In the genomic region with DNA sequence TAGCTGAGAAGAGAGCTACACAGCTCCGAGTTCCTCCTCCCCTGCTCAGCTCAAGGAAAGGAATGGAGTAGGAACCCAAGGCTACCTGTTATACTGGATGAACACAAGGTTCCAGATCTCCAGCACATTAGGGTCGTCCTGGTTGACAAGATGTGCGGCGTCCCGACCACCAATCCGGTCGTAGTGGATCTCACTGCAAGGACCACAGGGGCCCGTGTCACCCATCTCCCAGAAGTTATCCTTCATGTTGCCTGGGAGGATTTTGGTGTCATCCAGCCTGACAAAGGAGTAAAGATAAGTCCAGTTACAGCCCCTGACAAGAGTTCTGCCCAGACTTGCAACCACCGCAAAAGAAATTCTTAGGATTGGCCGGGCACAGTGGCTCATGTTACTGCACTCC, we compare ENCODE assay signal across 1 cellular context.
TF ChIP-seq lines count a peak whose summit lies in the region.

No MANE protein-coding gene starts in this region.

TF ChIP-seq in K562, 482 proteins besides CTCF, POLR2A, EP300 and RAD21:
- 0 out of 2 replicates have a peak, but pooled peaks have one; percentile 20 for TF ChIP-seq RBFOX2 (IDR thresholded peaks at IDR 0.05; ENCODE audit: low read depth, low read length)
- TF ChIP-seq, protein P1, sequence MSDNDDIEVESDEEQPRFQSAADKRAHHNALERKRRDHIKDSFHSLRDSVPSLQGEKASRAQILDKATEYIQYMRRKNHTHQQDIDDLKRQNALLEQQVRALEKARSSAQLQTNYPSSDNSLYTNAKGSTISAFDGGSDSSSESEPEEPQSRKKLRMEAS (CRISPR knock-in tag; IDR thresholded peaks at IDR 0.05) = no peak
